1 cellular context compared by ENCODE assay signal in the genomic region with DNA sequence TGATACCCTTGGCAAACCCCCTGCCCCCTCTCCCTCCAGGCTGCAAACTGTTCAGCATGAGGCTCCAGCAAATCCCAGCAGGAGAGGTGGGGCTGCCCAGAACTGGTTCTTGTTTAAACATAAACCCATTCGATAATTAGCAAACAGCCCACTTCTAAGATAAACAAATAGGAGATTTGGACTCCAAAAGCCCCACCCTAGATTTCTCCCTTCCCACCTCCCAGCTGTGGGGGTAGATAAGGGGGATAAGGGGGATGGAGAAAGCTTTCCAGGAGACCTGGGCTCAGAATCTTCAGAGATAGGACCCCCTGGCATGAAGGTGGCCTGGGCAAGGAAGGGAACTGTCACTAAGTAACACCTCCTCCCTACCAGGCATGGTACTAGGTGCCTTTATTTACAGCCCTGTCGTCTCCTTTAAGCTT.
TF ChIP-seq lines count a peak whose summit lies in the region.

No MANE protein-coding gene starts in this region.

TF ChIP-seq in endothelial cell of umbilical vein, 7 proteins besides CTCF, POLR2A, EP300 and RAD21:
- TF ChIP-seq GATA2 (IDR thresholded peaks at IDR 0.05; ENCODE audit: insufficient read depth, insufficient read length, low read depth, low read length) = no peak
- TF ChIP-seq EZH2 (IDR thresholded peaks at IDR 0.05; ENCODE audit: borderline replicate concordance, low read depth, low read length, severe bottlenecking) = no peak
- no peak for TF ChIP-seq MYC (IDR thresholded peaks at IDR 0.05; ENCODE audit: low read depth, low read length)
- TF ChIP-seq FOS (IDR thresholded peaks at IDR 0.05; ENCODE audit: borderline replicate concordance, insufficient read depth, low read length) = no peak
- TF ChIP-seq POLR2AphosphoS5 (IDR thresholded peaks at IDR 0.05; ENCODE audit: insufficient read depth, low read depth, low read length) = no peak
- no peak for TF ChIP-seq MAX (IDR thresholded peaks at IDR 0.05; ENCODE audit: insufficient read depth, insufficient read length)
- no peak for TF ChIP-seq JUN (IDR thresholded peaks at IDR 0.05; ENCODE audit: borderline replicate concordance, insufficient read depth, insufficient read length, low read depth)
